Comparison of ENCODE assay signal across 1 cellular context in genomic region chr16:4350787-4351659, GRCh38.
TF ChIP-seq lines count a peak whose summit lies in the region.

Gene PAM16, minus strand, starts transcription at chr16:4351321. Its CDS starts 87 bp downstream, at chr16:4351234.

TF ChIP-seq in HepG2, 621 proteins besides CTCF, POLR2A, EP300 and RAD21 (continued from another document and continues in another):
- TF ChIP-seq ZGPAT (CRISPR knock-in tag; IDR thresholded peaks at IDR 0.05) (peak; percentile 26; the same call in 1 of the 2 replicates), XRCC5 (optimal IDR thresholded peaks at IDR 0.05; ENCODE audit: low read length) (no peak), PHF8 (CRISPR knock-in tag; IDR thresholded peaks at IDR 0.05) (peak; percentile 75), AHDC1 (CRISPR knock-in tag; IDR thresholded peaks at IDR 0.05; ENCODE audit: borderline replicate concordance) (no peak), CSRNP2 (CRISPR knock-in tag; conservative IDR thresholded peaks at IDR 0.05; ENCODE audit: low read depth) (no peak), ZFX (CRISPR knock-in tag; IDR thresholded peaks at IDR 0.05; ENCODE audit: low read depth) (peak; percentile 71; the same call in 1 of the 2 replicates), ZNF670 (CRISPR knock-in tag; IDR thresholded peaks at IDR 0.05; ENCODE audit: borderline replicate concordance) (no peak), NAIF1 (CRISPR knock-in tag; IDR thresholded peaks at IDR 0.05; ENCODE audit: borderline replicate concordance) (no peak), SKI (IDR thresholded peaks at IDR 0.05; ENCODE audit: partially characterized antibody) (no peak), ZNF354B (CRISPR knock-in tag; IDR thresholded peaks at IDR 0.05) (no peak), TFDP2 (CRISPR knock-in tag; IDR thresholded peaks at IDR 0.05) (peak; percentile 40; the same call in 1 of the 2 replicates), ESRRA (CRISPR knock-in tag; IDR thresholded peaks at IDR 0.05; ENCODE audit: low read depth) (peak; percentile 76; the same call in 1 of the 2 replicates), PAX8 (CRISPR knock-in tag; IDR thresholded peaks at IDR 0.05; ENCODE audit: borderline replicate concordance) (0 out of 2 replicates have a peak, but pooled peaks have one; percentile 35), CENPX (CRISPR knock-in tag; IDR thresholded peaks at IDR 0.05) (no peak), ZSCAN5A (CRISPR knock-in tag; IDR thresholded peaks at IDR 0.05; ENCODE audit: borderline replicate concordance) (no peak), CBX1 (IDR thresholded peaks at IDR 0.05; ENCODE audit: low read depth) (no peak), ZBTB14 (CRISPR knock-in tag; IDR thresholded peaks at IDR 0.05) (peak; percentile 39; the same call in 1 of the 2 replicates), ZNF160 (CRISPR knock-in tag; IDR thresholded peaks at IDR 0.05) (no peak), MLLT10 (CRISPR knock-in tag; IDR thresholded peaks at IDR 0.05) (no peak), MXD4 (CRISPR knock-in tag; IDR thresholded peaks at IDR 0.05) (peak; percentile 70), SNAPC2 (CRISPR knock-in tag; IDR thresholded peaks at IDR 0.05) (no peak), MXI1 (IDR thresholded peaks at IDR 0.05; ENCODE audit: borderline replicate concordance, low read depth, low read length) (peak; percentile 94; the same call in 2 of the 3 replicates), ZBTB33 (CRISPR knock-in tag; IDR thresholded peaks at IDR 0.05) (no peak), MED13 (CRISPR knock-in tag; IDR thresholded peaks at IDR 0.05) (0 out of 2 replicates have a peak, but pooled peaks have one; percentile 15), BHLHE40 (IDR thresholded peaks at IDR 0.05; ENCODE audit: low read length) (no peak), ZNF343 (CRISPR knock-in tag; IDR thresholded peaks at IDR 0.05) (no peak), SYNCRIP (IDR thresholded peaks at IDR 0.05; ENCODE audit: insufficient read depth, low read depth, low read length) (no peak), ZNF33A (CRISPR knock-in tag; IDR thresholded peaks at IDR 0.05; ENCODE audit: borderline replicate concordance) (no peak), JDP2 (CRISPR knock-in tag; IDR thresholded peaks at IDR 0.05; ENCODE audit: borderline replicate concordance) (no peak), ZNF639 (CRISPR knock-in tag; conservative IDR thresholded peaks at IDR 0.05) (no peak; the same call in 1 of the 2 replicates), NRL (CRISPR knock-in tag; IDR thresholded peaks at IDR 0.05; ENCODE audit: borderline replicate concordance) (peak; percentile 73; the same call in 1 of the 2 replicates), ELK4 (CRISPR knock-in tag; IDR thresholded peaks at IDR 0.05; ENCODE audit: borderline replicate concordance) (no peak), ZNF513 (CRISPR knock-in tag; conservative IDR thresholded peaks at IDR 0.05) (no peak), ZNF441 (CRISPR knock-in tag; IDR thresholded peaks at IDR 0.05; ENCODE audit: borderline replicate concordance) (no peak), REL (CRISPR knock-in tag; conservative IDR thresholded peaks at IDR 0.05) (no peak), ZNF280B (CRISPR knock-in tag; IDR thresholded peaks at IDR 0.05; ENCODE audit: borderline replicate concordance) (peak; percentile 74), ARNT2 (CRISPR knock-in tag; IDR thresholded peaks at IDR 0.05; ENCODE audit: low read depth) (peak; percentile 78; the same call in 1 of the 2 replicates), SOX13 (IDR thresholded peaks at IDR 0.05) (no peak), SOX13 (CRISPR knock-in tag; conservative IDR thresholded peaks at IDR 0.05 in 1 of 2, IDR thresholded peaks at IDR 0.05 in 1 of 2) (no peak)
